18 cellular contexts compared by ENCODE assay signal in genomic region chr20:64110411-64111068, GRCh38. TPM values are rescaled to one million over a fixed set of nuclear protein-coding genes. Genes with fewer than 3 reads are reported as not detected.
DNase-seq lines count a peak whose midpoint lies in the region; ATAC-seq, FAIRE-seq and TF ChIP-seq lines count a peak whose summit lies in the region.
"Had no signal": no experiment of that assay in that cellular context is flagged by ENCODE, and none has a peak within 500 bp of the region (broad histone marks: within the 10 kb centered on the region; RNA-seq: fewer than 3 reads in every experiment).

No MANE protein-coding gene starts in this region.

- H2BK15ac ChIP-seq in H1 (ENCODE audit: low read length): no peak overlapping the region
- no peak overlapping the region for H2BK15ac ChIP-seq in mesenchymal stem cell (ENCODE audit: low read depth, poor library complexity, severe bottlenecking)

- no peak for ATAC-seq in natural killer cell treated with Interleukin-12 subunit alpha and Interleukin-12 subunit beta and Interleukin-15 and Interleukin-18, amount 100 ng/mL, for 72 hours
- ATAC-seq in natural killer cell (no peak), GM18519 (IDR thresholded peaks at IDR 0.05; ENCODE audit: low FRiP score, unreplicated experiment) (no peak)
- ATAC-seq: esophagus mucosa; mucosa of descending colon; stimulated activated naive CD8-positive, alpha-beta T cell treated with anti-CD3 and anti-CD28 coated beads, Interleukin-15, amount 100 ng/mL, for 72 hours had no signal

- H3K27me3 ChIP-seq in H1 (replicated peaks in 1 of 4; ENCODE audit: control insufficient read depth in 3 of 4, extremely low read depth in 1 of 4, insufficient read depth in 3 of 4, low read length in 3 of 4) (no peaks in the 10 kb centered on the region), mesenchymal stem cell (ENCODE audit: control insufficient read depth in 1 of 2, insufficient read depth in 1 of 2, low read length in 2 of 2) (peaks cover 49 to 86% of the 10 kb centered on the region in 2 experiments)

- no peaks in the 10 kb centered on the region for H3K36me3 Mint-ChIP-seq in natural killer cell treated with Interleukin-12 subunit alpha and Interleukin-12 subunit beta and Interleukin-15 and Interleukin-18, amount 100 ng/mL, for 72 hours
- H3K36me3 Mint-ChIP-seq in natural killer cell (no peaks in the 10 kb centered on the region), osteocyte (ENCODE audit: unreplicated experiment) (no peaks in the 10 kb centered on the region)

- no peaks in the 10 kb centered on the region for H3K9me3 ChIP-seq in H1 (ENCODE audit: insufficient read depth in 2 of 2, low read depth in 1 of 2, low read length in 1 of 2)
- H3K9me3 ChIP-seq in mesenchymal stem cell (ENCODE audit: control insufficient read depth, low read length): no peaks in the 10 kb centered on the region
- H3K9me3 ChIP-seq: mucosa of descending colon had no signal

- TF ChIP-seq EP300 in H1 (IDR thresholded peaks at IDR 0.05; ENCODE audit: borderline replicate concordance in 1 of 2, low read depth in 2 of 2, low read length in 2 of 2): no peak

- no peak overlapping the region for H4K5ac ChIP-seq in H1 (ENCODE audit: insufficient read length, low read depth, low read length)

- no peak overlapping the region for H3K4ac ChIP-seq in H1 (replicated peaks; ENCODE audit: insufficient read length, low read depth, low read length)
- no peak overlapping the region for H3K4ac ChIP-seq in mesenchymal stem cell (ENCODE audit: low read depth in 1 of 2, low read length in 2 of 2)

- DNase-seq in natural killer cell treated with Interleukin-12 subunit alpha and Interleukin-12 subunit beta and Interleukin-15 and Interleukin-18, amount 100 ng/mL, for 72 hours (ENCODE audit: low spot score): peak; percentile 28
- DNase-seq in natural killer cell: no peak
- DNase-seq in H1 (ENCODE audit: low read depth in 1 of 2, low spot score in 2 of 2): peak in 1 of 2 experiments; percentile 41
- DNase-seq in osteocyte (ENCODE audit: extremely low spot score, unreplicated experiment): peak; percentile 78
- DNase-seq in mesenchymal stem cell: no peak
- no peak for DNase-seq in NCI-H2171 treated with DMSO at 0.1 percent for 48 hours (lab: John Stamatoyannopoulos, UW)
- DNase-seq: activated CD4-positive, alpha-beta T cell treated with anti-CD3 and anti-CD28 coated beads, Interleukin-2, amount 50 U/mL, for 1 hour; Karpas-422; mucosa of descending colon; NCI-H345; SIG-M5; stimulated activated naive CD8-positive, alpha-beta T cell treated with anti-CD3 and anti-CD28 coated beads, Interleukin-15, amount 100 ng/mL, for 72 hours; T-helper 9 cell had no signal

- H4K8ac ChIP-seq in H1 (ENCODE audit: extremely low read depth, insufficient read depth, low read length) (no peak overlapping the region), mesenchymal stem cell (ENCODE audit: low read length) (no peak overlapping the region)

- no peak for FAIRE-seq in H1 (lab: Jason Lieb, UNC)
- FAIRE-seq: islet of Langerhans had no signal

- no peak overlapping the region for H3K14ac ChIP-seq in H1 (ENCODE audit: insufficient read length)
- no peak overlapping the region for H3K14ac ChIP-seq in mesenchymal stem cell (ENCODE audit: low read length in 2 of 2)

- no peaks in the 10 kb centered on the region for H3K9me3 Mint-ChIP-seq in natural killer cell treated with Interleukin-12 subunit alpha and Interleukin-12 subunit beta and Interleukin-15 and Interleukin-18, amount 100 ng/mL, for 72 hours
- no peaks in the 10 kb centered on the region for H3K9me3 Mint-ChIP-seq in natural killer cell
- H3K9me3 Mint-ChIP-seq in osteocyte (ENCODE audit: unreplicated experiment): no peaks in the 10 kb centered on the region
- H3K9me3 Mint-ChIP-seq: dendritic cell treated with granulocyte-macrophage colony-stimulating factor and Interleukin-4, amounts not matched to agents 40 ng/mL and 50 ng/mL, for 4 days; stimulated activated naive CD8-positive, alpha-beta T cell treated with anti-CD3 and anti-CD28 coated beads, Interleukin-15, amount 100 ng/mL, for 72 hours had no signal

- H4K91ac ChIP-seq in H1 (replicated peaks; ENCODE audit: insufficient read length, low read length) (no peak overlapping the region), mesenchymal stem cell (ENCODE audit: low read length) (no peak overlapping the region)

- CTCF ChIA-PET in H1 (lab: Charles Lee; ENCODE audit: partially characterized antibody): interaction anchor here (0.8 to 6.4 kb wide), 5 partner anchors 9 to 112 kb away, joined by 3 to 59 read pairs (median 5); partner anchors contain the start of gene LKAAEAR1

- no peak overlapping the region for H3K18ac ChIP-seq in H1 (ENCODE audit: extremely low read depth, low read length)
- H3K18ac ChIP-seq in mesenchymal stem cell (ENCODE audit: low read depth in 1 of 2, low read length in 2 of 2): no peak overlapping the region

- no peak overlapping the region for H2AK5ac ChIP-seq in H1 (ENCODE audit: low read depth, low read length)
- H2AK5ac ChIP-seq in mesenchymal stem cell (ENCODE audit: low read length, severe bottlenecking): no peak overlapping the region

- no peak overlapping the region for H2BK120ac ChIP-seq in H1 (replicated peaks; ENCODE audit: low read depth, low read length)
- no peak overlapping the region for H2BK120ac ChIP-seq in mesenchymal stem cell (ENCODE audit: low read depth, low read length)

- H3K23me2 ChIP-seq in H1 (ENCODE audit: low read depth, low read length): no peaks in the 10 kb centered on the region

- H2BK20ac ChIP-seq in H1 (ENCODE audit: low read length): no peak overlapping the region

- H3K27me3 Mint-ChIP-seq in natural killer cell treated with Interleukin-12 subunit alpha and Interleukin-12 subunit beta and Interleukin-15 and Interleukin-18, amount 100 ng/mL, for 72 hours: peaks cover 0 to 7% of the 10 kb centered on the region in 2 donors
- H3K27me3 Mint-ChIP-seq in natural killer cell (ENCODE audit: low read depth in 2 of 2) (peaks cover 0 to 6% of the 10 kb centered on the region in 2 donors), osteocyte (ENCODE audit: unreplicated experiment) (peaks cover 8% of the 10 kb centered on the region)
- H3K27me3 Mint-ChIP-seq: stimulated activated naive CD8-positive, alpha-beta T cell treated with anti-CD3 and anti-CD28 coated beads, Interleukin-15, amount 100 ng/mL, for 72 hours had no signal

- H3K4me3 Mint-ChIP-seq in natural killer cell treated with Interleukin-12 subunit alpha and Interleukin-12 subunit beta and Interleukin-15 and Interleukin-18, amount 100 ng/mL, for 72 hours: no peak overlapping the region
- no peak overlapping the region for H3K4me3 Mint-ChIP-seq in natural killer cell
- H3K4me3 Mint-ChIP-seq in osteocyte (ENCODE audit: unreplicated experiment): no peak overlapping the region
- H3K4me3 Mint-ChIP-seq: dendritic cell treated with granulocyte-macrophage colony-stimulating factor and Interleukin-4, amounts not matched to agents 40 ng/mL and 50 ng/mL, for 4 days; stimulated activated naive CD8-positive, alpha-beta T cell treated with anti-CD3 and anti-CD28 coated beads, Interleukin-15, amount 100 ng/mL, for 72 hours had no signal

- H3K36me3 ChIP-seq in H1 (ENCODE audit: control insufficient read depth in 2 of 4, insufficient read depth in 4 of 4, low read length in 3 of 4) (no peaks in the 10 kb centered on the region), mesenchymal stem cell (ENCODE audit: control insufficient read depth in 1 of 2, insufficient read depth in 2 of 2, low read depth in 1 of 2, low read length in 2 of 2) (no peaks in the 10 kb centered on the region)

- H2AFZ ChIP-seq in H1 (ENCODE audit: low read length): no peak overlapping the region
- no peak overlapping the region for H2AFZ ChIP-seq in mesenchymal stem cell (ENCODE audit: low read depth, low read length)

- H3K56ac ChIP-seq in H1 (replicated peaks; ENCODE audit: insufficient read length, low read depth, low read length): no peak overlapping the region

- H3K23ac ChIP-seq in H1 (ENCODE audit: insufficient read length): no peak overlapping the region
- H3K23ac ChIP-seq in mesenchymal stem cell (ENCODE audit: low read length in 2 of 2): no peak overlapping the region

- TF ChIP-seq RAD21 in H1 (IDR thresholded peaks at IDR 0.05 in 1 of 2, conservative IDR thresholded peaks at IDR 0.05 in 1 of 2; ENCODE audit: low read depth in 2 of 2, low read length in 2 of 2): no peak

- H2BK5ac ChIP-seq in H1 (ENCODE audit: low read depth, low read length) (peak overlapping the region; percentile 66; the same call in 1 of the 2 replicates), mesenchymal stem cell (ENCODE audit: low read depth, low read length, poor library complexity, severe bottlenecking) (no peak overlapping the region)

- intact Hi-C loops in natural killer cell (cut with micrococcal nuclease): no loop called here

- H3K27ac Mint-ChIP-seq in natural killer cell treated with Interleukin-12 subunit alpha and Interleukin-12 subunit beta and Interleukin-15 and Interleukin-18, amount 100 ng/mL, for 72 hours: no peak overlapping the region
- H3K27ac Mint-ChIP-seq in natural killer cell (no peak overlapping the region), osteocyte (ENCODE audit: unreplicated experiment) (no peak overlapping the region)
- H3K27ac Mint-ChIP-seq: dendritic cell treated with granulocyte-macrophage colony-stimulating factor and Interleukin-4, amounts not matched to agents 40 ng/mL and 50 ng/mL, for 4 days; stimulated activated naive CD8-positive, alpha-beta T cell treated with anti-CD3 and anti-CD28 coated beads, Interleukin-15, amount 100 ng/mL, for 72 hours had no signal

- H3K79me2 ChIP-seq in H1 (ENCODE audit: control insufficient read depth in 1 of 2, insufficient read depth in 2 of 2, low read length in 2 of 2): no peaks in the 10 kb centered on the region

- POLR2A ChIA-PET in H1 (lab: Charles Lee; ENCODE audit: partially characterized antibody): interaction anchor here (0.7 kb wide), 1 partner anchor 1092 kb away, joined by 3 read pairs; no protein-coding TSS in a partner anchor

- H3K4me3 ChIP-seq in H1 (ENCODE audit: extremely low read depth in 1 of 4, insufficient read depth in 2 of 4, low read depth in 3 of 4, low read length in 4 of 4) (no peak overlapping the region), mesenchymal stem cell (ENCODE audit: insufficient read depth in 1 of 2, low read depth in 1 of 2, low read length in 2 of 2) (no peak overlapping the region)
- H3K4me3 ChIP-seq: mucosa of descending colon had no signal

- H3K4me1 Mint-ChIP-seq in natural killer cell treated with Interleukin-12 subunit alpha and Interleukin-12 subunit beta and Interleukin-15 and Interleukin-18, amount 100 ng/mL, for 72 hours (ENCODE audit: low read depth in 2 of 2): peaks cover 0 to 4% of the 10 kb centered on the region in 2 donors
- H3K4me1 Mint-ChIP-seq in natural killer cell (peaks cover 0 to 11% of the 10 kb centered on the region in 2 donors), osteocyte (ENCODE audit: unreplicated experiment) (no peaks in the 10 kb centered on the region)

- H3K79me1 ChIP-seq in H1 (ENCODE audit: low read depth, low read length) (no peaks in the 10 kb centered on the region), mesenchymal stem cell (replicated peaks; ENCODE audit: low read length, poor library complexity, severe bottlenecking) (no peaks in the 10 kb centered on the region)

- 88% methylated on average over 9 of the region's 10 CpGs; no CpG with 5 or more reads in 1 of the 2 experiments for WGBS in H1 (ENCODE audit: extremely low coverage in 1 of 2, insufficient coverage in 1 of 2, insufficient read length in 1 of 2, insufficient replicate concordance in 2 of 2, low coverage in 1 of 2, low lambda C conversion rate in 2 of 2, missing lambda C conversion rate in 1 of 2), 2 experiments
- WGBS in mesenchymal stem cell: 76% methylated on average over 10 of the region's 10 CpGs

- no peak for TF ChIP-seq POLR2A in H1 (IDR thresholded peaks at IDR 0.05; ENCODE audit: control extremely low read depth in 1 of 2, low read depth in 2 of 2, low read length in 2 of 2)

- H3K27ac ChIP-seq in H1 (ENCODE audit: low read depth, low read length) (no peak overlapping the region), mesenchymal stem cell (ENCODE audit: low read length, poor library complexity, severe bottlenecking) (no peak overlapping the region)

- H3K4me2 ChIP-seq in H1 (ENCODE audit: insufficient read depth in 1 of 2, low read depth in 2 of 2, low read length in 2 of 2): no peak overlapping the region
- H3K4me2 ChIP-seq in mesenchymal stem cell (ENCODE audit: low read length, poor library complexity, severe bottlenecking): no peak overlapping the region

- H4K20me1 ChIP-seq in H1 (replicated peaks in 1 of 2; ENCODE audit: control insufficient read depth in 1 of 2, insufficient read depth in 2 of 2, low read length in 2 of 2): peaks cover 2 to 4% of the 10 kb centered on the region in 2 experiments

- H2BK12ac ChIP-seq in H1 (ENCODE audit: low read depth, low read length): 0 out of 2 replicates have a peak overlapping the region, but pooled peaks have one; percentile 27
- H2BK12ac ChIP-seq in mesenchymal stem cell (ENCODE audit: low read length in 2 of 2): no peak overlapping the region

- H3K4me1 ChIP-seq in H1 (replicated peaks in 1 of 4; ENCODE audit: control insufficient read depth in 3 of 4, insufficient read depth in 4 of 4, low read length in 3 of 4) (no peaks in the 10 kb centered on the region), mesenchymal stem cell (ENCODE audit: control insufficient read depth, insufficient read depth, low read depth, low read length) (peaks cover 2% of the 10 kb centered on the region)

- H3K9ac ChIP-seq in H1 (replicated peaks in 1 of 4; ENCODE audit: extremely low read depth in 1 of 4, low read depth in 3 of 4, low read length in 3 of 4): no peak overlapping the region
- H3K9ac ChIP-seq in mesenchymal stem cell (ENCODE audit: low read length): no peak overlapping the region

- no peak for TF ChIP-seq CTCF in natural killer cell (IDR thresholded peaks at IDR 0.05)
- no peak for TF ChIP-seq CTCF in H1 (IDR thresholded peaks at IDR 0.05; ENCODE audit: control extremely low read depth in 1 of 3, insufficient read depth in 1 of 3, low read depth in 1 of 3, low read length in 3 of 3)
- no peak for TF ChIP-seq CTCF in osteocyte (IDR thresholded peaks at IDR 0.05)

RNA-seq across cellular contexts. Expression of gene NPBWR2, which starts 3.2 kb away (rescaled TPM):
- total RNA-seq in natural killer cell treated with Interleukin-12 subunit alpha and Interleukin-12 subunit beta and Interleukin-15 and Interleukin-18, amount 100 ng/mL, for 72 hours: not detected
- not detected for total RNA-seq in natural killer cell
- total RNA-seq in H1 (2021; fragmentation: NEBNext Ultra II Directional; extraction: Animal tissue kit (Norgen Biotek cat#: 25700)): not detected in 2 replicates
- not detected in 2 replicates for polyA plus RNA-seq in H1 (2011; rRNA removed)
- polyA plus RNA-seq in H1 (2011; cell fraction: cytosol; rRNA removed): not detected
- not detected for polyA plus RNA-seq in H1 (2011; cell fraction: nucleus; rRNA removed)
- polyA plus RNA-seq in H1 (2012, experiment 1 of 2): 0.11 TPM in 1 of 4 replicates, not detected in the others
- polyA plus RNA-seq in H1 (2012, experiment 2 of 2): not detected
- polyA plus RNA-seq in H1 (2013, experiment 1 of 2): not detected
- not detected for polyA plus RNA-seq in H1 (2013, experiment 2 of 2)
- not detected in 2 replicates for polyA minus RNA-seq in H1 (2011; rRNA and poly(A)+ RNA removed)
- not detected for polyA minus RNA-seq in H1 (2011; cell fraction: cytosol; rRNA and poly(A)+ RNA removed)
- not detected for polyA minus RNA-seq in H1 (2011; cell fraction: nucleus; rRNA and poly(A)+ RNA removed)
- total RNA-seq in osteocyte: not detected in 2 replicates
- polyA plus RNA-seq in mesenchymal stem cell (2013, experiment 1 of 2): not detected
- not detected for polyA plus RNA-seq in mesenchymal stem cell (2013, experiment 2 of 2)
- total RNA-seq: esophagus mucosa, mucosa of descending colon had no signal
- polyA plus RNA-seq: BJ had no signal

RNA-seq across cellular contexts. Expression of gene LKAAEAR1, which starts 26.3 kb away (rescaled TPM):
- not detected for total RNA-seq in natural killer cell treated with Interleukin-12 subunit alpha and Interleukin-12 subunit beta and Interleukin-15 and Interleukin-18, amount 100 ng/mL, for 72 hours
- total RNA-seq in natural killer cell: not detected
- 0.41 and 0.52 TPM in 2 replicates for total RNA-seq in H1 (2021; fragmentation: NEBNext Ultra II Directional; extraction: Animal tissue kit (Norgen Biotek cat#: 25700))
- polyA plus RNA-seq in H1 (2011; rRNA removed): 0.53 and 0.91 TPM in 2 replicates
- 0.65 TPM for polyA plus RNA-seq in H1 (2011; cell fraction: cytosol; rRNA removed)
- polyA plus RNA-seq in H1 (2011; cell fraction: nucleus; rRNA removed): 0.34 TPM
- 0.24 TPM in 1 of 4 replicates, not detected in the others for polyA plus RNA-seq in H1 (2012, experiment 1 of 2)
- polyA plus RNA-seq in H1 (2012, experiment 2 of 2): not detected
- polyA plus RNA-seq in H1 (2013, experiment 1 of 2): 0.20 TPM
- 0.28 TPM for polyA plus RNA-seq in H1 (2013, experiment 2 of 2)
- polyA minus RNA-seq in H1 (2011; rRNA and poly(A)+ RNA removed): not detected in 2 replicates
- polyA minus RNA-seq in H1 (2011; cell fraction: cytosol; rRNA and poly(A)+ RNA removed): not detected
- not detected for polyA minus RNA-seq in H1 (2011; cell fraction: nucleus; rRNA and poly(A)+ RNA removed)
- not detected in 2 replicates for total RNA-seq in osteocyte
- 0.08 TPM for polyA plus RNA-seq in mesenchymal stem cell (2013, experiment 1 of 2)
- polyA plus RNA-seq in mesenchymal stem cell (2013, experiment 2 of 2): not detected
- total RNA-seq: mucosa of descending colon had no signal
- polyA plus RNA-seq: BJ had no signal

RNA-seq across cellular contexts. Expression of gene OPRL1, which starts 30.7 kb away (rescaled TPM):
- total RNA-seq in natural killer cell treated with Interleukin-12 subunit alpha and Interleukin-12 subunit beta and Interleukin-15 and Interleukin-18, amount 100 ng/mL, for 72 hours: under 1 TPM; 0.12 to 0.20 TPM
- total RNA-seq in natural killer cell (1 to 10 TPM; 1.2 to 2.2 (median 1.4) TPM), osteocyte (1.6 and 2.1 TPM in 2 replicates)
- 0.52 and 0.63 TPM in 2 replicates for total RNA-seq in H1 (2021; fragmentation: NEBNext Ultra II Directional; extraction: Animal tissue kit (Norgen Biotek cat#: 25700))
- polyA plus RNA-seq in H1 (2011; rRNA removed): 0.98 and 2.0 TPM in 2 replicates
- polyA plus RNA-seq in H1 (2011; cell fraction: cytosol; rRNA removed): 1.3 TPM
- polyA plus RNA-seq in H1 (2011; cell fraction: nucleus; rRNA removed): 2.1 TPM
- polyA plus RNA-seq in H1 (2012, experiment 1 of 2): 0.52 to 1.4 TPM (median 1.1 TPM) in 4 replicates
- 0.81 TPM for polyA plus RNA-seq in H1 (2012, experiment 2 of 2)
- 0.39 TPM for polyA plus RNA-seq in H1 (2013, experiment 1 of 2)
- polyA plus RNA-seq in H1 (2013, experiment 2 of 2): 0.46 TPM
- 1.2 and 1.4 TPM in 2 replicates for polyA minus RNA-seq in H1 (2011; rRNA and poly(A)+ RNA removed)
- 1.4 TPM for polyA minus RNA-seq in H1 (2011; cell fraction: cytosol; rRNA and poly(A)+ RNA removed)
- polyA minus RNA-seq in H1 (2011; cell fraction: nucleus; rRNA and poly(A)+ RNA removed): 0.50 TPM
- polyA plus RNA-seq in mesenchymal stem cell (2013, experiment 1 of 2): 0.54 TPM
- polyA plus RNA-seq in mesenchymal stem cell (2013, experiment 2 of 2): 0.40 TPM

RNA-seq across cellular contexts. Expression of gene RGS19, which starts 31.2 kb away (rescaled TPM):
- 10 to 100 TPM; 27.1 to 33.4 TPM for total RNA-seq in natural killer cell treated with Interleukin-12 subunit alpha and Interleukin-12 subunit beta and Interleukin-15 and Interleukin-18, amount 100 ng/mL, for 72 hours
- total RNA-seq in natural killer cell (10 to 100 TPM; 61.9 to 76.4 (median 68.2) TPM), osteocyte (8.0 and 10.0 TPM in 2 replicates)
- 12.7 and 13.1 TPM in 2 replicates for total RNA-seq in H1 (2021; fragmentation: NEBNext Ultra II Directional; extraction: Animal tissue kit (Norgen Biotek cat#: 25700))
- 16.8 and 21.9 TPM in 2 replicates for polyA plus RNA-seq in H1 (2011; rRNA removed)
- 14.6 TPM for polyA plus RNA-seq in H1 (2011; cell fraction: cytosol; rRNA removed)
- 18.9 TPM for polyA plus RNA-seq in H1 (2011; cell fraction: nucleus; rRNA removed)
- polyA plus RNA-seq in H1 (2012, experiment 1 of 2): 9.5 to 12.1 TPM (median 10.6 TPM) in 4 replicates
- polyA plus RNA-seq in H1 (2012, experiment 2 of 2): 8.8 TPM
- 9.0 TPM for polyA plus RNA-seq in H1 (2013, experiment 1 of 2)
- 8.9 TPM for polyA plus RNA-seq in H1 (2013, experiment 2 of 2)
- polyA minus RNA-seq in H1 (2011; rRNA and poly(A)+ RNA removed): 4.3 and 4.8 TPM in 2 replicates
- 8.7 TPM for polyA minus RNA-seq in H1 (2011; cell fraction: cytosol; rRNA and poly(A)+ RNA removed)
- polyA minus RNA-seq in H1 (2011; cell fraction: nucleus; rRNA and poly(A)+ RNA removed): 6.3 TPM
- 11.6 TPM for polyA plus RNA-seq in mesenchymal stem cell (2013, experiment 1 of 2)
- polyA plus RNA-seq in mesenchymal stem cell (2013, experiment 2 of 2): 13.4 TPM

RNA-seq across cellular contexts. Expression of gene TCEA2, which starts 47.5 kb away (rescaled TPM):
- 10 to 100 TPM; 23.2 to 24.1 TPM for total RNA-seq in natural killer cell treated with Interleukin-12 subunit alpha and Interleukin-12 subunit beta and Interleukin-15 and Interleukin-18, amount 100 ng/mL, for 72 hours
- total RNA-seq in natural killer cell: 10 to 100 TPM; 25.0 to 28.7 (median 28.5) TPM
- total RNA-seq in H1 (2021; fragmentation: NEBNext Ultra II Directional; extraction: Animal tissue kit (Norgen Biotek cat#: 25700)): 41.4 and 46.3 TPM in 2 replicates
- 42.3 and 66.0 TPM in 2 replicates for polyA plus RNA-seq in H1 (2011; rRNA removed)
- polyA plus RNA-seq in H1 (2011; cell fraction: cytosol; rRNA removed): 52.5 TPM
- polyA plus RNA-seq in H1 (2011; cell fraction: nucleus; rRNA removed): 118 TPM
- polyA plus RNA-seq in H1 (2012, experiment 1 of 2): 34.2 to 60.1 TPM (median 48.8 TPM) in 4 replicates
- polyA plus RNA-seq in H1 (2012, experiment 2 of 2): 35.4 TPM
- polyA plus RNA-seq in H1 (2013, experiment 1 of 2): 55.3 TPM
- 51.7 TPM for polyA plus RNA-seq in H1 (2013, experiment 2 of 2)
- polyA minus RNA-seq in H1 (2011; rRNA and poly(A)+ RNA removed): 9.5 and 12.8 TPM in 2 replicates
- polyA minus RNA-seq in H1 (2011; cell fraction: cytosol; rRNA and poly(A)+ RNA removed): 14.2 TPM
- 35.6 TPM for polyA minus RNA-seq in H1 (2011; cell fraction: nucleus; rRNA and poly(A)+ RNA removed)
- 67.3 and 73.1 TPM in 2 replicates for total RNA-seq in osteocyte
- polyA plus RNA-seq in mesenchymal stem cell (2013, experiment 1 of 2): 57.9 TPM
- 60.9 TPM for polyA plus RNA-seq in mesenchymal stem cell (2013, experiment 2 of 2)

Comparison
In these comparisons a context has a peak if more than half of its experiments do, and no peak if none do; other contexts are left out.
1. DNase-seq: peak in natural killer cell treated with Interleukin-12 subunit alpha and Interleukin-12 subunit beta and Interleukin-15 and Interleukin-18, amount 100 ng/mL, for 72 hours (single experiment) and osteocyte (single experiment); none in natural killer cell (single experiment), mesenchymal stem cell (single experiment) and NCI-H2171 treated with DMSO at 0.1 percent for 48 hours (single experiment).